ENCODE assay signal across 23 cellular contexts in genomic region chr6:61887425-61887824, GRCh38.
DNase-seq lines count a peak whose midpoint lies in the region; ATAC-seq and TF ChIP-seq lines count a peak whose summit lies in the region.
"Had no signal": no experiment of that assay in that cellular context is flagged by ENCODE, and none has a peak within 500 bp of the region (broad histone marks: within the 10 kb centered on the region; RNA-seq: fewer than 3 reads in every experiment).

No MANE protein-coding gene starts in this region.

- no peak for TF ChIP-seq CTCF in choroid plexus epithelial cell (conservative IDR thresholded peaks at IDR 0.05; ENCODE audit: low read depth, low read length)

- DNase-seq in NCI-H1417 (lab: John Stamatoyannopoulos, UW) (peak in 2 of 3 experiments; percentile 20 to 66), NCI-H1417 treated with DMSO at 0.1 percent for 48 hours (lab: John Stamatoyannopoulos, UW) (no peak), NCI-H524 treated with DMSO at 0.1 percent for 48 hours (lab: John Stamatoyannopoulos, UW) (peak; percentile 90), choroid plexus epithelial cell (ENCODE audit: low read depth) (peak; percentile 2), renal cortical epithelial cell (ENCODE audit: low read depth) (peak; percentile 23), DMS153 treated with DMSO at 0.1 percent for 48 hours (lab: John Stamatoyannopoulos, UW; ENCODE audit: unreplicated experiment) (no peak)
- DNase-seq: activated CD4-positive, alpha-beta T cell treated with anti-CD3 and anti-CD28 coated beads, Interleukin-2, amount 50 U/mL, for 1 hour; activated CD8-positive, alpha-beta memory T cell treated with anti-CD3 and anti-CD28 coated beads, Interleukin-2, amount 50 U/mL, for 48 hours; activated gamma-delta T cell treated with Interleukin-2 at 50 U/mL for 16 hours; Calu3; effector memory CD8-positive, alpha-beta T cell; H7; heart left ventricle; immature natural killer cell; MG63; naive thymus-derived CD4-positive, alpha-beta T cell; NCI-H187 treated with DMSO at 0.1 percent for 48 hours; NCI-H446; stimulated activated CD4-positive, alpha-beta T cell treated with anti-CD3 and anti-CD28 coated beads, Interleukin-2, amount 100 ng/mL, for 48 hours; upper lobe of left lung had no signal

- H3K4me3 ChIP-seq in choroid plexus epithelial cell (ENCODE audit: low read depth, low read length): no peak overlapping the region
- H3K4me3 ChIP-seq: heart left ventricle, lung, MG63, upper lobe of left lung had no signal

- no peak for ATAC-seq in HG03439 (IDR thresholded peaks at IDR 0.05; ENCODE audit: unreplicated experiment)
- ATAC-seq in GM21737 (IDR thresholded peaks at IDR 0.05; ENCODE audit: unreplicated experiment): no peak
- ATAC-seq: effector memory CD8-positive, alpha-beta T cell; heart left ventricle; naive thymus-derived CD4-positive, alpha-beta T cell had no signal

Comparison
In these comparisons a context has a peak if more than half of its experiments do, and no peak if none do; other contexts are left out.
1. DNase-seq: peak in NCI-H1417 (2 of 3), NCI-H524 treated with DMSO at 0.1 percent for 48 hours (single experiment), choroid plexus epithelial cell (single experiment) and renal cortical epithelial cell (single experiment); none in NCI-H1417 treated with DMSO at 0.1 percent for 48 hours (single experiment) and DMS153 treated with DMSO at 0.1 percent for 48 hours (single experiment).